Comparison of ENCODE assay signal across 8 cellular contexts in the genomic region with DNA sequence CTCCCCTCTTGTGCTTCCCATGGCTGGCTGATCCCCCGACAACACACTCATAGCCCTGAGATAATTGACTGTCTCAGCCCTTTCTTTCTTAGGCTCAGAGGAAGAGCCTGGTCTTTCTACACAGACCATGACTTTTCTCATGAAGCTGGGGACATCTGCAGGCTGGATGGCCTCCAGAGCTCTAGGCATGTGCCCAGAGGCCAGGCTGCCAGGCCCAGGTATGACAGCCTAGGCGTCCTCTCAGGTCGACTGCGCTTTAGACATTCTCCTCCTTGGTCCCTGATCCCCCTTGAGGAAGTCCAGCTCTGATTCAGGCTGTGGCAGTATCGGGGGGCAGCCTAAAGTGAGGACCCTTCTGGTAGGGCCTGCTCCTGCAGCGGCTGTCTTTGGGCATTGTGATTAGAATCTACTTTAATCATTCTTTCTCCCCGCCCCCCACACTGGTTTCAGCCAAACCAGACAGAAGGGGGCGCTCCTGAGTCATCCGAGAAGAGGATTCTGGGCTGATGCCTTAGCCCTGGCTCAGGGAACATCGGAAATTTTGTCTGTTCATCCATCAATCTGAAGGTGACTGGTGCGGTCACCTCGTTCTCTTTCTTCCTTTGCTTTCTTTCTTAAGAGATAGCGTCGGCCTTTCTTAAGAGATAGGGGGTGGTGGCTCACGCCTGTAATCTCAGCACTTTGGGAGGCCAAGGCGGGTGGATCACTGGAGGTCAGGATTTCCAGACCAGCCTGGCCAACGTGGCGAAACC.
DNase-seq lines count a peak whose midpoint lies in the region; ATAC-seq and TF ChIP-seq lines count a peak whose summit lies in the region.

No MANE protein-coding gene starts in this region.

- H3K9me3 ChIP-seq in prostate gland, result no peaks in the 10 kb centered on the region

- no peak for TF ChIP-seq POLR2A in prostate gland (IDR thresholded peaks at IDR 0.05)

- no peak for ATAC-seq in GM19463 (IDR thresholded peaks at IDR 0.05; ENCODE audit: unreplicated experiment)

- H3K4me1 ChIP-seq in prostate gland (replicated peaks), result no peaks in the 10 kb centered on the region

- no peak overlapping the region for H3K4me3 ChIP-seq in Jurkat, Clone E6-1 (ENCODE audit: low read length)
- no peak overlapping the region for H3K4me3 ChIP-seq in prostate gland

- WGBS in prostate gland, result 70% methylated on average over 18 of the region's 18 CpGs

- H3K36me3 ChIP-seq in prostate gland, result no peaks in the 10 kb centered on the region

- TF ChIP-seq CTCF in prostate gland (IDR thresholded peaks at IDR 0.05), result peak; percentile 42 to 74 (median 62)

- in situ Hi-C loops in Caki2 (cut with HindIII; ENCODE audit: low pct_unique_long_range_greater_than_20kb, low sequenced_read_pairs), result no loop called here

- H3K27me3 ChIP-seq in prostate gland (replicated peaks; ENCODE audit: insufficient read depth), result no peaks in the 10 kb centered on the region

- H3K27ac ChIP-seq in prostate gland, result no peak overlapping the region

- DNase-seq in Caki2 (ENCODE audit: low read depth) (peak; percentile 21), SK-N-DZ (ENCODE audit: low spot score) (peak; percentile 80), cardiac septum (ENCODE audit: low spot score) (peak; percentile 81), prostate gland (ENCODE audit: low spot score) (peak; percentile 52), cortex of kidney (lab: John Stamatoyannopoulos, UW) (no peak)
- DNase-seq in Jurkat, Clone E6-1 (ENCODE audit: low read depth, low spot score), result peak; percentile 46
- peak; percentile 75 for DNase-seq in activated naive CD4-positive, alpha-beta T cell treated with anti-CD3 and anti-CD28 coated beads, Interleukin-2, amount 50 U/mL, for 16 hours

- intact Hi-C loops in cardiac septum (cut with DNase I), result loop anchor here (2.0 kb wide), 1 partner anchor 621 kb away; no protein-coding TSS in a partner anchor
- intact Hi-C loops in prostate gland (cut with DNase I), result loop anchor here (10.0 kb wide), 1 partner anchor 623 kb away; no protein-coding TSS in a partner anchor
